23 cellular contexts compared by ENCODE assay signal in the genomic region with DNA sequence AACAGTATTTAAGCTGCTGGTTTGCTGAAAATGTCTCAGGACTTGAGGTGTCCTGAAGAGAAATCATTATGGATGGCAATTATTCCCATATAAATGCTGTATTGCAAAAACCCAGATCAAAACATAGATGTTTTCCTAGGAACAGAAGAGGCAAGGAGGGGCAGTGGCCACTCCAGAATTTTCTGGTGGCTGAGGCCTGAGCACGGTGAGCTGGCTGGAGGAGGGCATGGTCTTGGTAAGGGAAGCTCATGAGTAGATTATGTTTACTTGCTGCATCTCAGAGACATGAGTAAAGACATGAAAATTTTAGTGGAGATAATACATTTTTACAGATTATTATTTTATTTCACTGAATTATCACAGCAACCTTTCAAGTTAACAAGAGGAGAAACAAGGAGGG. TPM values are rescaled to one million over a fixed set of nuclear protein-coding genes. Genes with fewer than 3 reads are reported as not detected.
A peak's percentile ranks its signal among the peaks of the same experiment; 100 is the strongest.
DNase-seq lines count a peak whose midpoint lies in the region; TF ChIP-seq lines count a peak whose summit lies in the region.
"Had no signal": no experiment of that assay in that cellular context is flagged by ENCODE, and none has a peak within 500 bp of the region (broad histone marks: within the 10 kb centered on the region; RNA-seq: fewer than 3 reads in every experiment).

No MANE protein-coding gene starts in this region.

- no peaks in the 10 kb centered on the region for H3K4me1 ChIP-seq in esophagus muscularis mucosa
- H3K4me1 ChIP-seq: BE2C had no signal

- no peaks in the 10 kb centered on the region for H3K9me3 ChIP-seq in esophagus muscularis mucosa
- H3K9me3 ChIP-seq: BE2C, BLaER1 had no signal

- no peaks in the 10 kb centered on the region for H3K27me3 Mint-ChIP-seq in nephron (ENCODE audit: low read depth)
- H3K27me3 Mint-ChIP-seq: CD4-positive, alpha-beta memory T cell; CD4-positive, CD25-positive, alpha-beta regulatory T cell had no signal

- H3K27ac Mint-ChIP-seq in nephron, result peak overlapping the region in 2 of 3 experiments; percentile 13 to 42
- H3K27ac Mint-ChIP-seq: CD4-positive, CD25-positive, alpha-beta regulatory T cell had no signal

- no peak overlapping the region for H3K4me3 ChIP-seq in esophagus muscularis mucosa
- H3K4me3 ChIP-seq: BLaER1, GM12878 had no signal

- no peak for TF ChIP-seq POLR2A in esophagus muscularis mucosa (IDR thresholded peaks at IDR 0.05; ENCODE audit: low read depth)

- H3K27ac ChIP-seq in VCaP (peak overlapping the region; percentile 67; the same call in 1 of the 2 replicates), esophagus muscularis mucosa (replicated peaks in 1 of 4) (no peak overlapping the region)
- H3K27ac ChIP-seq: BLaER1 had no signal

- H3K27me3 ChIP-seq in esophagus muscularis mucosa, result no peaks in the 10 kb centered on the region
- H3K27me3 ChIP-seq: BE2C, BLaER1 had no signal

- 95% methylated on average over 1 of the region's 1 CpG for WGBS in esophagus muscularis mucosa

- no peak overlapping the region for H3K4me3 Mint-ChIP-seq in nephron
- H3K4me3 Mint-ChIP-seq: CD14-positive monocyte; CD4-positive, alpha-beta memory T cell; CD4-positive, CD25-positive, alpha-beta regulatory T cell; CD8-positive, alpha-beta memory T cell had no signal

- TF ChIP-seq CTCF in VCaP (conservative IDR thresholded peaks at IDR 0.05), result no peak
- no peak for TF ChIP-seq CTCF in esophagus muscularis mucosa (IDR thresholded peaks at IDR 0.05)
- no peak for TF ChIP-seq CTCF in nephron (IDR thresholded peaks at IDR 0.05; ENCODE audit: unreplicated experiment in 3 of 3)

- no peaks in the 10 kb centered on the region for H3K36me3 Mint-ChIP-seq in nephron (ENCODE audit: low read depth)
- H3K36me3 Mint-ChIP-seq: CD14-positive monocyte; CD4-positive, alpha-beta memory T cell; CD4-positive, CD25-positive, alpha-beta regulatory T cell; CD8-positive, alpha-beta memory T cell had no signal

- DNase-seq in esophagus muscularis mucosa (ENCODE audit: extremely low spot score), result peak; percentile 75
- no peak for DNase-seq in effector CD8-positive, alpha-beta T cell (lab: John Stamatoyannopoulos, UW)
- no peak for DNase-seq in activated gamma-delta T cell (lab: John Stamatoyannopoulos, UW)
- no peak for DNase-seq in NCI-H446 treated with DMSO at 0.1 percent for 48 hours (lab: John Stamatoyannopoulos, UW)
- DNase-seq: 8988T; ACHN; BE2C; C1 segment of cervical spinal cord; CD4-positive, alpha-beta memory T cell; CD4-positive, CD25-positive, alpha-beta regulatory T cell; CD8-positive, alpha-beta memory T cell; COR-L47; DMS 273 treated with DMSO at 0.1 percent for 48 hours; DMS153; DMS53; DMS79 treated with DMSO at 0.1 percent for 48 hours; GF-D8 had no signal

- H3K9me3 Mint-ChIP-seq in nephron, result peaks cover 4% of the 10 kb centered on the region
- H3K9me3 Mint-ChIP-seq: CD14-positive monocyte; CD4-positive, alpha-beta memory T cell had no signal

- intact Hi-C loops in esophagus muscularis mucosa (cut with DNase I), result no loop called here

- no peak for TF ChIP-seq EP300 in esophagus muscularis mucosa (IDR thresholded peaks at IDR 0.05)

- peaks cover 7% of the 10 kb centered on the region for H3K4me1 Mint-ChIP-seq in nephron
- H3K4me1 Mint-ChIP-seq: CD4-positive, CD25-positive, alpha-beta regulatory T cell; CD8-positive, alpha-beta memory T cell had no signal

- no peaks in the 10 kb centered on the region for H3K36me3 ChIP-seq in esophagus muscularis mucosa
- H3K36me3 ChIP-seq: BE2C, BLaER1 had no signal

RNA-seq across cellular contexts. Expression of gene PGPEP1L, which starts 31.1 kb away (rescaled TPM):
- total RNA-seq in esophagus muscularis mucosa, result 1 to 10 TPM in 1 of 4 donors, not detected in 3; 1.3 TPM
- total RNA-seq: A673; CD4-positive, alpha-beta memory T cell; CD4-positive, CD25-positive, alpha-beta regulatory T cell; CD8-positive, alpha-beta memory T cell; GM12878 had no signal
